9 cellular contexts compared by ENCODE assay signal in genomic region chr4:113979973-113980615, GRCh38. TPM values are rescaled to one million over a fixed set of nuclear protein-coding genes. Genes with fewer than 3 reads are reported as not detected.
DNase-seq lines count a peak whose midpoint lies in the region; ATAC-seq and TF ChIP-seq lines count a peak whose summit lies in the region.
"Had no signal": no experiment of that assay in that cellular context is flagged by ENCODE, and none has a peak within 500 bp of the region (broad histone marks: within the 10 kb centered on the region; RNA-seq: fewer than 3 reads in every experiment).

No MANE protein-coding gene starts in this region.

- peak overlapping the region; percentile 97 for H2BK5ac ChIP-seq in mesenchymal stem cell (ENCODE audit: low read depth, low read length, poor library complexity, severe bottlenecking)

- no peaks in the 10 kb centered on the region for H3K4me1 ChIP-seq in cardiac muscle cell (ENCODE audit: low read depth)
- H3K4me1 ChIP-seq in mesenchymal stem cell (ENCODE audit: control insufficient read depth, insufficient read depth, low read depth, low read length) = no peaks in the 10 kb centered on the region
- peaks cover 12% of the 10 kb centered on the region for H3K4me1 ChIP-seq in upper lobe of right lung

- H2AFZ ChIP-seq in mesenchymal stem cell (ENCODE audit: low read depth, low read length) = no peak overlapping the region

- H3K4me3 ChIP-seq in cardiac muscle cell = peak overlapping the region; percentile 41
- H3K4me3 ChIP-seq in choroid plexus epithelial cell (ENCODE audit: low read depth, low read length) = peak overlapping the region; percentile 79
- H3K4me3 ChIP-seq in mesenchymal stem cell (ENCODE audit: insufficient read depth in 1 of 2, low read depth in 1 of 2, low read length in 2 of 2) = peak overlapping the region; percentile 89 to 97
- H3K4me3 ChIP-seq in upper lobe of right lung = peak overlapping the region; percentile 55

- H3K27me3 ChIP-seq in cardiac muscle cell = peaks cover 69% of the 10 kb centered on the region
- no peaks in the 10 kb centered on the region for H3K27me3 ChIP-seq in mesenchymal stem cell (ENCODE audit: control insufficient read depth in 1 of 2, insufficient read depth in 1 of 2, low read length in 2 of 2)
- H3K27me3 ChIP-seq in upper lobe of right lung = no peaks in the 10 kb centered on the region

- H4K91ac ChIP-seq in mesenchymal stem cell (ENCODE audit: low read length) = peak overlapping the region; percentile 83

- intact Hi-C loops in Right ventricle myocardium superior (cut with DNase I) (no loop called here), upper lobe of right lung (cut with DNase I) (no loop called here)

- peak overlapping the region; percentile 9 for H2AK5ac ChIP-seq in mesenchymal stem cell (ENCODE audit: low read length, severe bottlenecking)

- H3K23ac ChIP-seq in mesenchymal stem cell (ENCODE audit: low read length in 2 of 2) = no peak overlapping the region

- DNase-seq in cardiac muscle cell (ENCODE audit: low read depth in 1 of 2, low spot score in 1 of 2) = peak in 1 of 2 donors; percentile 54
- DNase-seq in Right ventricle myocardium superior = no peak
- DNase-seq in choroid plexus epithelial cell (ENCODE audit: low read depth) = no peak
- peak; percentile 63 for DNase-seq in mesenchymal stem cell
- no peak for DNase-seq in upper lobe of right lung
- no peak for DNase-seq in GM19238 (ENCODE audit: insufficient read length, low spot score)
- DNase-seq in GDM1 (lab: John Stamatoyannopoulos, UW) = no peak

- peak overlapping the region; percentile 98 for H4K8ac ChIP-seq in mesenchymal stem cell (ENCODE audit: low read length)

- H3K27ac ChIP-seq in cardiac muscle cell (no peak overlapping the region), mesenchymal stem cell (ENCODE audit: low read length, poor library complexity, severe bottlenecking) (peak overlapping the region; percentile 95), upper lobe of right lung (peak overlapping the region; percentile 75)
- H3K27ac ChIP-seq: KMS-11 had no signal

- H3K14ac ChIP-seq in mesenchymal stem cell (ENCODE audit: low read length in 2 of 2) = no peak overlapping the region

- H2BK15ac ChIP-seq in mesenchymal stem cell (ENCODE audit: low read depth, poor library complexity, severe bottlenecking) = peak overlapping the region; percentile 96

- 2% methylated on average over 9 of the region's 10 CpGs for WGBS in mesenchymal stem cell

- no peaks in the 10 kb centered on the region for H3K9me3 ChIP-seq in cardiac muscle cell (ENCODE audit: low read depth)
- no peaks in the 10 kb centered on the region for H3K9me3 ChIP-seq in mesenchymal stem cell (ENCODE audit: control insufficient read depth, low read length)
- no peaks in the 10 kb centered on the region for H3K9me3 ChIP-seq in upper lobe of right lung

- H3K18ac ChIP-seq in mesenchymal stem cell (ENCODE audit: low read depth in 1 of 2, low read length in 2 of 2) = peak overlapping the region; percentile 72 to 98

- ATAC-seq in Right ventricle myocardium superior (ENCODE audit: poor library complexity) = no peak
- no peak for ATAC-seq in upper lobe of right lung
- no peak for ATAC-seq in HG03520 (IDR thresholded peaks at IDR 0.05; ENCODE audit: unreplicated experiment)

- H3K9ac ChIP-seq in mesenchymal stem cell (ENCODE audit: low read length) = peak overlapping the region; percentile 95
- H3K9ac ChIP-seq: KMS-11 had no signal

- no peak for TF ChIP-seq CTCF in cardiac muscle cell (IDR thresholded peaks at IDR 0.05; ENCODE audit: low read depth, low read length)
- no peak for TF ChIP-seq CTCF in choroid plexus epithelial cell (conservative IDR thresholded peaks at IDR 0.05; ENCODE audit: low read depth, low read length)
- TF ChIP-seq CTCF in upper lobe of right lung (IDR thresholded peaks at IDR 0.05) = no peak

- H3K4me2 ChIP-seq in mesenchymal stem cell (ENCODE audit: low read length, poor library complexity, severe bottlenecking) = peak overlapping the region; percentile 31
- H3K4me2 ChIP-seq: KMS-11 had no signal

- peak overlapping the region in 1 of 2 experiments; percentile 8 for H2BK12ac ChIP-seq in mesenchymal stem cell (ENCODE audit: low read length in 2 of 2)

- peak overlapping the region; percentile 98 for H2BK120ac ChIP-seq in mesenchymal stem cell (ENCODE audit: low read depth, low read length)

- H3K36me3 ChIP-seq in cardiac muscle cell (no peaks in the 10 kb centered on the region), mesenchymal stem cell (ENCODE audit: control insufficient read depth in 1 of 2, insufficient read depth in 2 of 2, low read depth in 1 of 2, low read length in 2 of 2) (no peaks in the 10 kb centered on the region), upper lobe of right lung (no peaks in the 10 kb centered on the region)

- H3K79me1 ChIP-seq in mesenchymal stem cell (replicated peaks; ENCODE audit: low read length, poor library complexity, severe bottlenecking) = peaks cover 6% of the 10 kb centered on the region

- peak overlapping the region; percentile 8 to 66 for H3K4ac ChIP-seq in mesenchymal stem cell (ENCODE audit: low read depth in 1 of 2, low read length in 2 of 2)

RNA-seq across cellular contexts. Expression of gene ARSJ, which starts 0.6 kb away (rescaled TPM):
- total RNA-seq in cardiac muscle cell = 0.30 and 0.85 TPM in 2 replicates
- polyA plus RNA-seq in cardiac muscle cell = not detected in 2 replicates
- total RNA-seq in Right ventricle myocardium superior = 0.70 TPM
- 22.2 TPM for polyA plus RNA-seq in mesenchymal stem cell (2013, experiment 1 of 2)
- 23.1 TPM for polyA plus RNA-seq in mesenchymal stem cell (2013, experiment 2 of 2)
- total RNA-seq in upper lobe of right lung = 13.6 TPM

Comparison
In these comparisons a context has a peak if more than half of its experiments do, and no peak if none do; other contexts are left out.
1. H3K4me3 ChIP-seq: peak in every context shown above with its lines; median percentile 93 in mesenchymal stem cell; 79 in choroid plexus epithelial cell; 55 in upper lobe of right lung; 41 in cardiac muscle cell.